Comparison of ENCODE assay signal across 8 cellular contexts in genomic region chr12:57276935-57277563, GRCh38. TPM values are rescaled to one million over a fixed set of nuclear protein-coding genes. Genes with fewer than 3 reads are reported as not detected.
DNase-seq lines count a peak whose midpoint lies in the region; ATAC-seq and TF ChIP-seq lines count a peak whose summit lies in the region.

No MANE protein-coding gene starts in this region.

- no peak overlapping the region for H2AFZ ChIP-seq in PC-3 (ENCODE audit: low read length)
- no peak overlapping the region for H2AFZ ChIP-seq in fibroblast of lung (ENCODE audit: low read length)

- H4K20me1 ChIP-seq in PC-3 (ENCODE audit: low read length) = no peaks in the 10 kb centered on the region
- no peaks in the 10 kb centered on the region for H4K20me1 ChIP-seq in fibroblast of lung (ENCODE audit: control insufficient read depth, extremely low read depth, insufficient read depth, low read length)

- H3K36me3 Mint-ChIP-seq in immature natural killer cell = peaks cover 26 to 59% (median 41%) of the 10 kb centered on the region in 3 donors

- no peak overlapping the region for H3K27ac ChIP-seq in right atrium auricular region
- no peak overlapping the region for H3K27ac ChIP-seq in PC-3 (ENCODE audit: low read length)
- H3K27ac ChIP-seq in fibroblast of lung (ENCODE audit: insufficient read depth, low read length) = no peak overlapping the region

- H3K79me2 ChIP-seq in PC-3 (ENCODE audit: low read length) (no peaks in the 10 kb centered on the region), fibroblast of lung (ENCODE audit: control insufficient read depth, insufficient read depth, low read length) (no peaks in the 10 kb centered on the region)

- POLR2A ChIA-PET in PC-3 (lab: Charles Lee; ENCODE audit: unreplicated experiment) = no interaction called here

- no peaks in the 10 kb centered on the region for H3K9me3 Mint-ChIP-seq in immature natural killer cell

- BruUV-seq in PC-3 (replicated peaks; lab: Mats Ljungman, UMichigan) = no TSS peak

- H3K4me3 ChIP-seq in right atrium auricular region (no peak overlapping the region), PC-3 (ENCODE audit: low read length) (no peak overlapping the region), fibroblast of lung (replicated peaks in 1 of 4; ENCODE audit: control extremely low read depth in 1 of 4, insufficient read depth in 1 of 4, low read depth in 3 of 4, low read length in 4 of 4) (no peak overlapping the region)

- H3K27me3 ChIP-seq in right atrium auricular region (no peaks in the 10 kb centered on the region), PC-3 (ENCODE audit: low read length) (no peaks in the 10 kb centered on the region), fibroblast of lung (ENCODE audit: control insufficient read depth, insufficient read depth, low read length) (no peaks in the 10 kb centered on the region)

- H3K9me2 ChIP-seq in PC-3 (replicated peaks; ENCODE audit: low read length) = no peaks in the 10 kb centered on the region

- no peak for ATAC-seq in left cardiac atrium
- ATAC-seq in PC-3 = no peak
- no peak for ATAC-seq in HG03108 (IDR thresholded peaks at IDR 0.05; ENCODE audit: unreplicated experiment)

- intact Hi-C loops in left cardiac atrium (cut with DNase I) = no loop called here
- intact Hi-C loops in PC-3 (cut with micrococcal nuclease) = no loop called here

- no peak overlapping the region for H3K4me3 Mint-ChIP-seq in immature natural killer cell

- H3K4me1 Mint-ChIP-seq in immature natural killer cell = peaks cover 7 to 12% of the 10 kb centered on the region in 2 donors

- H3K36me3 ChIP-seq in right atrium auricular region (peaks cover 36% of the 10 kb centered on the region), PC-3 (ENCODE audit: low read depth, low read length) (peaks cover 5% of the 10 kb centered on the region; the same call in 1 of the 2 replicates), fibroblast of lung (ENCODE audit: control insufficient read depth, insufficient read depth, low read length) (no peaks in the 10 kb centered on the region)

- H3K27ac Mint-ChIP-seq in immature natural killer cell = no peak overlapping the region

- peaks cover 0 to 7% (median 2%) of the 10 kb centered on the region in 3 donors for H3K27me3 Mint-ChIP-seq in immature natural killer cell (ENCODE audit: low read depth in 3 of 3)

- TF ChIP-seq CTCF in right atrium auricular region (IDR thresholded peaks at IDR 0.05) (peak; percentile 15 to 51), PC-3 (conservative IDR thresholded peaks at IDR 0.05; ENCODE audit: low read depth, low read length) (peak; percentile 70), fibroblast of lung (conservative IDR thresholded peaks at IDR 0.05 in 1 of 2, IDR thresholded peaks at IDR 0.05 in 1 of 2; ENCODE audit: low read depth in 1 of 2, low read length in 2 of 2) (peak; percentile 32 to 57), GM20000 (IDR thresholded peaks at IDR 0.05; ENCODE audit: extremely low read depth, missing control alignments) (no peak)

- H3F3A ChIP-seq in PC-3 (ENCODE audit: low read length, unreplicated experiment) = no peaks in the 10 kb centered on the region

- CTCF ChIA-PET in PC-3 (lab: Charles Lee) = interaction anchor here (0.6 to 0.7 kb wide), 4 partner anchors 34 to 756 kb away, joined by 3 to 9 read pairs (median 7); partner anchors contain the start of gene RBMS2

- H3K4me2 ChIP-seq in PC-3 (ENCODE audit: low read length) = no peak overlapping the region
- no peak overlapping the region for H3K4me2 ChIP-seq in fibroblast of lung (ENCODE audit: extremely low read depth, insufficient read depth, low read length)

- H3K9me3 ChIP-seq in right atrium auricular region (no peaks in the 10 kb centered on the region), PC-3 (ENCODE audit: low read length) (no peaks in the 10 kb centered on the region), fibroblast of lung (ENCODE audit: control insufficient read depth, insufficient read depth, low read depth, low read length) (no peaks in the 10 kb centered on the region)

- peaks cover 0 to 10% of the 10 kb centered on the region in 2 donors for H3K4me1 ChIP-seq in right atrium auricular region
- peaks cover 16% of the 10 kb centered on the region for H3K4me1 ChIP-seq in PC-3 (ENCODE audit: insufficient read depth, low read length)
- peaks cover 5% of the 10 kb centered on the region for H3K4me1 ChIP-seq in fibroblast of lung (ENCODE audit: control insufficient read depth, extremely low read depth, insufficient read depth, low read length)

- no peak overlapping the region for H3K9ac ChIP-seq in PC-3 (ENCODE audit: low read length)
- H3K9ac ChIP-seq in fibroblast of lung (ENCODE audit: insufficient read depth, low read length) = no peak overlapping the region

- DNase-seq in right atrium auricular region (ENCODE audit: low spot score) (no peak), left cardiac atrium (no peak), PC-3 (peak; percentile 52), fibroblast of lung (ENCODE audit: low read depth in 2 of 2) (peak; percentile 18 to 34), GM20000 (ENCODE audit: low spot score) (no peak), immature natural killer cell (no peak)
- DNase-seq in central memory CD4-positive, alpha-beta T cell = no peak

RNA-seq across cellular contexts. Expression of gene STAC3, which starts 26.1 kb away (rescaled TPM):
- total RNA-seq in right atrium auricular region (under 1 TPM; 0.48 to 0.59 TPM), left cardiac atrium (1 to 10 TPM; 1.2 to 2.7 TPM), PC-3 (2014; rRNA removed) (1.4 and 1.8 TPM in 2 replicates), fibroblast of lung (0.26 and 0.33 TPM in 2 replicates)
- polyA plus RNA-seq in fibroblast of lung (0.18 and 0.33 TPM in 2 replicates), immature natural killer cell (not detected)
- polyA plus RNA-seq in fibroblast of lung (2012) = 0.38 and 0.51 TPM in 2 replicates
- polyA minus RNA-seq in fibroblast of lung (ENCODE audit: low replicate concordance) = 1.4 TPM in 1 of 2 replicates, not detected in the other

RNA-seq across cellular contexts. Expression of gene SHMT2, which starts 47.5 kb away (rescaled TPM):
- 10 to 100 TPM; 16.6 to 33.0 TPM for total RNA-seq in right atrium auricular region
- 10 to 100 TPM; 31.1 to 39.6 TPM for total RNA-seq in left cardiac atrium
- 210 and 263 TPM in 2 replicates for total RNA-seq in PC-3 (2014; rRNA removed)
- total RNA-seq in fibroblast of lung = 358 and 380 TPM in 2 replicates
- polyA plus RNA-seq in fibroblast of lung = 139 and 154 TPM in 2 replicates
- polyA plus RNA-seq in fibroblast of lung (2012) = 144 and 150 TPM in 2 replicates
- 360 and 376 TPM in 2 replicates for polyA minus RNA-seq in fibroblast of lung (ENCODE audit: low replicate concordance)
- 10 to 100 TPM; 43.1 to 50.8 (median 49.3) TPM for polyA plus RNA-seq in immature natural killer cell

Comparison
In these comparisons a context has a peak if more than half of its experiments do, and no peak if none do; other contexts are left out.
1. DNase-seq: peak in PC-3 (single experiment) and fibroblast of lung (2 of 2); none in right atrium auricular region (single experiment), left cardiac atrium (single experiment), GM20000 (single experiment), central memory CD4-positive, alpha-beta T cell (single experiment) and immature natural killer cell (0 of 3).